Comparison of ENCODE assay signal across 8 cellular contexts in genomic region chr9:116686693-116687073, GRCh38. TPM values are rescaled to one million over a fixed set of nuclear protein-coding genes. Genes with fewer than 3 reads are reported as not detected.
DNase-seq lines count a peak whose midpoint lies in the region; ATAC-seq and FAIRE-seq lines count a peak whose summit lies in the region.

No MANE protein-coding gene starts in this region.

- H3K27me3 ChIP-seq in iPS-15b (ENCODE audit: control insufficient read depth, insufficient read depth, low read length): peaks cover 14% of the 10 kb centered on the region

- peak overlapping the region; percentile 88 for H3K4me3 Mint-ChIP-seq in activated T-cell treated with anti-CD3 and anti-CD28 coated beads, Interleukin-2, amount 50 U/mL, for 24 hours
- peak overlapping the region; percentile 90 for H3K4me3 Mint-ChIP-seq in activated T-helper 1 cell treated with anti-CD3 and anti-CD28 coated beads, Interleukin-12 subunit alpha, Interleukin-12 subunit beta, Interleukin-2, Interleukin-4 antibody, amounts not matched to agents 30 ng/mL and 10 ng/mL and 1 ng/mL, durations not matched to agents 14 hours and 24 hours and 36 hours

- no peaks in the 10 kb centered on the region for H3K27me3 Mint-ChIP-seq in activated T-cell treated with anti-CD3 and anti-CD28 coated beads, Interleukin-2, amount 50 U/mL, for 24 hours
- no peaks in the 10 kb centered on the region for H3K27me3 Mint-ChIP-seq in activated T-helper 1 cell treated with anti-CD3 and anti-CD28 coated beads, Interleukin-12 subunit alpha, Interleukin-12 subunit beta, Interleukin-2, Interleukin-4 antibody, amounts not matched to agents 30 ng/mL and 10 ng/mL and 1 ng/mL, durations not matched to agents 14 hours and 24 hours and 36 hours (ENCODE audit: insufficient read depth)

- H3K9ac ChIP-seq in iPS-15b (ENCODE audit: low read depth, low read length): peak overlapping the region; percentile 55

- H3K27ac Mint-ChIP-seq in activated T-cell treated with anti-CD3 and anti-CD28 coated beads, Interleukin-2, amount 50 U/mL, for 24 hours: peak overlapping the region; percentile 78
- peak overlapping the region; percentile 85 for H3K27ac Mint-ChIP-seq in activated T-helper 1 cell treated with anti-CD3 and anti-CD28 coated beads, Interleukin-12 subunit alpha, Interleukin-12 subunit beta, Interleukin-2, Interleukin-4 antibody, amounts not matched to agents 30 ng/mL and 10 ng/mL and 1 ng/mL, durations not matched to agents 14 hours and 24 hours and 36 hours

- peaks cover 2% of the 10 kb centered on the region for H3K9me3 Mint-ChIP-seq in activated T-cell treated with anti-CD3 and anti-CD28 coated beads, Interleukin-2, amount 50 U/mL, for 24 hours
- peaks cover 11% of the 10 kb centered on the region for H3K9me3 Mint-ChIP-seq in activated T-helper 1 cell treated with anti-CD3 and anti-CD28 coated beads, Interleukin-12 subunit alpha, Interleukin-12 subunit beta, Interleukin-2, Interleukin-4 antibody, amounts not matched to agents 30 ng/mL and 10 ng/mL and 1 ng/mL, durations not matched to agents 14 hours and 24 hours and 36 hours

- ATAC-seq in HG03097 (IDR thresholded peaks at IDR 0.05; ENCODE audit: low FRiP score, unreplicated experiment): peak; percentile 36
- no peak for ATAC-seq in stimulated activated naive CD8-positive, alpha-beta T cell treated with anti-CD3 and anti-CD28 coated beads, Interleukin-15, Interleukin-2, amounts not matched to agents 100 U/mL and 50 U/mL, for 24 hours

- peak overlapping the region; percentile 61 for H3K4me3 ChIP-seq in iPS-15b (ENCODE audit: low read depth, low read length)

- H3K4me1 ChIP-seq in iPS-15b (ENCODE audit: control insufficient read depth, insufficient read depth, low read length): peaks cover 5% of the 10 kb centered on the region

- no peaks in the 10 kb centered on the region for H3K9me3 ChIP-seq in iPS-15b (ENCODE audit: control insufficient read depth, insufficient read depth, low read length)

- DNase-seq in activated T-cell treated with anti-CD3 and anti-CD28 coated beads, Interleukin-2, amount 50 U/mL, for 24 hours: no peak
- no peak for DNase-seq in activated T-cell treated with anti-CD3 and anti-CD28 coated beads, Interleukin-2, amount 50 U/mL, for 1 hour
- no peak for DNase-seq in activated T-helper 1 cell treated with anti-CD3 and anti-CD28 coated beads, Interleukin-12 subunit alpha, Interleukin-12 subunit beta, Interleukin-2, Interleukin-4 antibody, amounts not matched to agents 30 ng/mL and 10 ng/mL and 1 ng/mL, durations not matched to agents 14 hours and 24 hours and 36 hours (ENCODE audit: low spot score)
- DNase-seq in stimulated activated naive CD8-positive, alpha-beta T cell treated with anti-CD3 and anti-CD28 coated beads, Interleukin-15, Interleukin-2, amounts not matched to agents 100 U/mL and 50 U/mL, for 24 hours: peak; percentile 10
- no peak for DNase-seq in cerebellar cortex (ENCODE audit: low spot score)
- no peak for DNase-seq in GM19239 (ENCODE audit: insufficient read length, low spot score)

- no peaks in the 10 kb centered on the region for H3K36me3 ChIP-seq in iPS-15b (ENCODE audit: control insufficient read depth, insufficient read depth, low read length)

- FAIRE-seq in GM19239 (lab: Jason Lieb, UNC): no peak

- intact Hi-C loops in activated T-helper 1 cell treated with anti-CD3 and anti-CD28 coated beads, Interleukin-12 subunit alpha, Interleukin-12 subunit beta, Interleukin-2, Interleukin-4 antibody, amounts not matched to agents 30 ng/mL and 10 ng/mL and 1 ng/mL, durations not matched to agents 14 hours and 24 hours and 36 hours (cut with micrococcal nuclease): loop anchor here (1.0 to 10.0 kb wide), 2 partner anchors 15 to 1682 kb away; no protein-coding TSS in a partner anchor

- H3K36me3 Mint-ChIP-seq in activated T-cell treated with anti-CD3 and anti-CD28 coated beads, Interleukin-2, amount 50 U/mL, for 24 hours (ENCODE audit: low read depth): peaks cover 14% of the 10 kb centered on the region
- H3K36me3 Mint-ChIP-seq in activated T-helper 1 cell treated with anti-CD3 and anti-CD28 coated beads, Interleukin-12 subunit alpha, Interleukin-12 subunit beta, Interleukin-2, Interleukin-4 antibody, amounts not matched to agents 30 ng/mL and 10 ng/mL and 1 ng/mL, durations not matched to agents 14 hours and 24 hours and 36 hours (ENCODE audit: low read depth): peaks cover 7% of the 10 kb centered on the region

- peaks cover 60% of the 10 kb centered on the region for H3K4me1 Mint-ChIP-seq in activated T-cell treated with anti-CD3 and anti-CD28 coated beads, Interleukin-2, amount 50 U/mL, for 24 hours (ENCODE audit: low read depth)
- H3K4me1 Mint-ChIP-seq in activated T-helper 1 cell treated with anti-CD3 and anti-CD28 coated beads, Interleukin-12 subunit alpha, Interleukin-12 subunit beta, Interleukin-2, Interleukin-4 antibody, amounts not matched to agents 30 ng/mL and 10 ng/mL and 1 ng/mL, durations not matched to agents 14 hours and 24 hours and 36 hours (ENCODE audit: low read depth): peaks cover 48% of the 10 kb centered on the region

RNA-seq across cellular contexts. Expression of gene TRIM32, which starts 0.4 kb away (rescaled TPM):
- 16.0 and 18.2 TPM in 2 replicates for total RNA-seq in activated T-helper 1 cell treated with anti-CD3 and anti-CD28 coated beads, Interleukin-12 subunit alpha, Interleukin-12 subunit beta, Interleukin-2, Interleukin-4 antibody, amounts not matched to agents 30 ng/mL and 10 ng/mL and 1 ng/mL, durations not matched to agents 14 hours and 24 hours and 36 hours
